In genomic region chr9:71243951-71244350, GRCh38 we compare ENCODE assay signal across 22 cellular contexts.
"Had no signal": no experiment of that assay in that cellular context is flagged by ENCODE, and none has a peak within 500 bp of the region (broad histone marks: within the 10 kb centered on the region; RNA-seq: fewer than 3 reads in every experiment).

No MANE protein-coding gene starts in this region.

- H3K27ac Mint-ChIP-seq: progenitor cell of endocrine pancreas had no signal

- H3K4me3 ChIP-seq: coronary artery, hepatocyte, mucosa of descending colon, pancreas, suprapubic skin, thyroid gland, upper lobe of left lung, uterus had no signal

- H3K36me3 ChIP-seq: pancreas, suprapubic skin, thyroid gland, upper lobe of left lung, uterus had no signal

- H3K36me3 Mint-ChIP-seq: naive thymus-derived CD8-positive, alpha-beta T cell had no signal

- H3K9me3 ChIP-seq: mucosa of descending colon, pancreas, suprapubic skin, thyroid gland, upper lobe of left lung, uterus had no signal

- H3K79me2 ChIP-seq: hepatocyte had no signal

- H3K4me1 Mint-ChIP-seq: naive thymus-derived CD8-positive, alpha-beta T cell had no signal

- H3K27me3 Mint-ChIP-seq: progenitor cell of endocrine pancreas had no signal

- DNase-seq: effector CD4-positive, alpha-beta T cell; foreskin melanocyte; head of caudate nucleus; islet precursor cell; mammary epithelial cell; mucosa of descending colon; naive thymus-derived CD8-positive, alpha-beta T cell; occipital lobe; pancreas; right cardiac atrium; small intestine; stimulated activated CD4-positive, alpha-beta T cell treated with anti-CD3 and anti-CD28 coated beads, Interleukin-12 subunit alpha, Interleukin-12 subunit beta, amount 100 ng/mL, for 4 hours; stimulated activated CD4-positive, alpha-beta T cell treated with anti-CD3 and anti-CD28 coated beads, Interleukin-2, amount 100 ng/mL, for 48 hours; stimulated activated naive CD4-positive, alpha-beta T cell treated with Interleukin-2 at 50 U/mL for 16 hours; thyroid gland; upper lobe of left lung; uterus had no signal

- H3K4me2 ChIP-seq: hepatocyte had no signal

- H2AFZ ChIP-seq: hepatocyte had no signal

- H3K9me3 Mint-ChIP-seq: naive thymus-derived CD8-positive, alpha-beta T cell had no signal

- H3K27ac ChIP-seq: coronary artery, hepatocyte, pancreas, suprapubic skin, thyroid gland, upper lobe of left lung, uterus had no signal

- H3K4me3 Mint-ChIP-seq: naive thymus-derived CD8-positive, alpha-beta T cell had no signal

- H3K4me1 ChIP-seq: pancreas, suprapubic skin, thyroid gland, upper lobe of left lung, uterus had no signal

- H3K27me3 ChIP-seq: hepatocyte, pancreas, suprapubic skin, thyroid gland, upper lobe of left lung, uterus had no signal

- ATAC-seq: left lobe of liver; mucosa of descending colon; naive thymus-derived CD8-positive, alpha-beta T cell; pancreas; right cardiac atrium had no signal
